ENCODE assay signal across 15 cellular contexts in the genomic region with DNA sequence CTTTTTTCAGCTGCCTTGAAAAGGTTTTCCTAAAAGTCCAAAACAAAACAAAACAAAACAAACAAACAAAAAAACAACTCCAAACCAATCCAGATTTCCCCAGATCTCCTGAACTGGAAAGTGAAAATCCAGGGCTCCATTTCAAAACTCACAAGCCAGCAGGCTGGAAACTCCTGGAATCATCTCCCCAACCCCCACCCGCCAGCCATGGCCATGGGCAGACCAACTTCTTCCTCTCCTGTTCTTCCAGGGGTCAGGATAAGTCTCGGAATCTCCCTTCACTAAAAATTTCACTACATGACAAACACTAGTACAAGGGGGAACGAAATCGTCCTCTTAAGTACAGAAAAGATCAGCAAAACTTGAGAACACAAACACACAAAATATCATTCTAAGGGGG. TPM values are rescaled to one million over a fixed set of nuclear protein-coding genes. Genes with fewer than 3 reads are reported as not detected.
DNase-seq lines count a peak whose midpoint lies in the region; ATAC-seq and TF ChIP-seq lines count a peak whose summit lies in the region.
"Had no signal": no experiment of that assay in that cellular context is flagged by ENCODE, and none has a peak within 500 bp of the region (broad histone marks: within the 10 kb centered on the region; RNA-seq: fewer than 3 reads in every experiment).

No MANE protein-coding gene starts in this region.

- H3K4me1 ChIP-seq in BLaER1 (peaks cover 80% of the 10 kb centered on the region), PC-3 (ENCODE audit: insufficient read depth, low read length) (peaks cover 49% of the 10 kb centered on the region), neural progenitor cell (peaks cover 25% of the 10 kb centered on the region)

- 0 out of 2 replicates have a peak, but pooled peaks cover 11% of the 10 kb centered on the region for H3K9me3 ChIP-seq in BLaER1
- no peaks in the 10 kb centered on the region for H3K9me3 ChIP-seq in PC-3 (ENCODE audit: low read length)
- H3K9me3 ChIP-seq in neural progenitor cell (ENCODE audit: low read depth) = no peaks in the 10 kb centered on the region
- H3K9me3 ChIP-seq: ascending aorta had no signal

- in situ Hi-C loops in KBM-7 (cut with MboI; ENCODE audit: low pct_unique_long_range_greater_than_20kb, low sequenced_read_pairs) = no loop called here

- H3K4me3 ChIP-seq in BLaER1 (no peak overlapping the region), PC-3 (ENCODE audit: low read length) (peak overlapping the region; percentile 56; the same call in 1 of the 2 replicates), neural progenitor cell (no peak overlapping the region)

- H2AFZ ChIP-seq in PC-3 (ENCODE audit: low read length) (no peak overlapping the region), neural progenitor cell (replicated peaks) (no peak overlapping the region)

- H3K4me1 Mint-ChIP-seq in endothelial cell (ENCODE audit: unreplicated experiment) = peaks cover 53% of the 10 kb centered on the region
- peaks cover 31% of the 10 kb centered on the region for H3K4me1 Mint-ChIP-seq in neural progenitor cell

- H3K79me2 ChIP-seq in PC-3 (ENCODE audit: low read length) = peaks cover 92% of the 10 kb centered on the region
- H3K79me2 ChIP-seq in neural progenitor cell (ENCODE audit: low read depth) = peaks cover 98% of the 10 kb centered on the region

- H3K27ac Mint-ChIP-seq in endothelial cell (ENCODE audit: unreplicated experiment) (no peak overlapping the region), neural progenitor cell (peak overlapping the region; percentile 78)

- intact Hi-C loops in PC-3 (cut with micrococcal nuclease) = loop anchor here (2.0 to 5.0 kb wide), 2 partner anchors 17 to 39 kb away; a partner anchor contains a TSS

- no peak for DNase-seq in PC-3
- no peak for DNase-seq in endothelial cell (ENCODE audit: low spot score)
- DNase-seq in neural progenitor cell (ENCODE audit: low spot score) = no peak
- DNase-seq in KBM-7 = no peak
- no peak for DNase-seq in OCI-M1 (lab: John Stamatoyannopoulos, UW)
- DNase-seq: activated naive CD4-positive, alpha-beta T cell treated with anti-CD3 and anti-CD28 coated beads, Interleukin-2, amount 50 U/mL, for 16 hours; Kasumi-1; NCI-H526; stimulated activated CD4-positive, alpha-beta T cell treated with anti-CD3 and anti-CD28 coated beads, Interleukin-12 subunit alpha, Interleukin-12 subunit beta, amount 100 ng/mL, for 4 hours; stimulated activated CD8-positive, alpha-beta memory T cell treated with anti-CD3 and anti-CD28 coated beads, Interleukin-4, amount 100 ng/mL, for 48 hours; T-helper 2 cell had no signal

- peak overlapping the region; percentile 3 for H3K4me3 Mint-ChIP-seq in endothelial cell (ENCODE audit: unreplicated experiment)
- H3K4me3 Mint-ChIP-seq in neural progenitor cell = no peak overlapping the region

- H3K36me3 ChIP-seq in BLaER1 (peaks cover 50% of the 10 kb centered on the region), PC-3 (ENCODE audit: low read depth, low read length) (no peaks in the 10 kb centered on the region), neural progenitor cell (no peaks in the 10 kb centered on the region)
- H3K36me3 ChIP-seq: ascending aorta had no signal

- POLR2A ChIA-PET in PC-3 (lab: Charles Lee; ENCODE audit: unreplicated experiment) = no interaction called here

- H3K27ac ChIP-seq in BLaER1 (peak overlapping the region; percentile 57; the same call in 1 of the 2 replicates), PC-3 (ENCODE audit: low read length) (peak overlapping the region; percentile 92), neural progenitor cell (no peak overlapping the region)

- no peak for ATAC-seq in PC-3
- no peak for ATAC-seq in GM19035 (IDR thresholded peaks at IDR 0.05; ENCODE audit: unreplicated experiment)
- ATAC-seq in GM19463 (IDR thresholded peaks at IDR 0.05; ENCODE audit: unreplicated experiment) = no peak

- H4K20me1 ChIP-seq in BLaER1 = peaks cover 37% of the 10 kb centered on the region; the same call in 1 of the 2 replicates
- H4K20me1 ChIP-seq in PC-3 (ENCODE audit: low read length) = no peaks in the 10 kb centered on the region
- peaks cover 31% of the 10 kb centered on the region for H4K20me1 ChIP-seq in neural progenitor cell (ENCODE audit: low read depth)

- H3K9ac ChIP-seq in BLaER1 = no peak overlapping the region
- H3K9ac ChIP-seq in PC-3 (ENCODE audit: low read length) = peak overlapping the region; percentile 74
- no peak overlapping the region for H3K9ac ChIP-seq in neural progenitor cell

- H3F3A ChIP-seq in PC-3 (ENCODE audit: low read length, unreplicated experiment) = peaks cover 4% of the 10 kb centered on the region
- peaks cover 15% of the 10 kb centered on the region for H3F3A ChIP-seq in neural progenitor cell (ENCODE audit: low read depth)

- TF ChIP-seq CTCF in PC-3 (conservative IDR thresholded peaks at IDR 0.05; ENCODE audit: low read depth, low read length) (no peak), endothelial cell (IDR thresholded peaks at IDR 0.05; ENCODE audit: unreplicated experiment) (no peak), neural progenitor cell (IDR thresholded peaks at IDR 0.05) (no peak)

- H3K27me3 Mint-ChIP-seq in endothelial cell (ENCODE audit: unreplicated experiment) (peaks cover 5% of the 10 kb centered on the region), neural progenitor cell (ENCODE audit: insufficient read depth, low read depth) (no peaks in the 10 kb centered on the region)

- H3K27me3 ChIP-seq in BLaER1 = no peaks in the 10 kb centered on the region
- no peaks in the 10 kb centered on the region for H3K27me3 ChIP-seq in PC-3 (ENCODE audit: low read length)
- H3K27me3 ChIP-seq in neural progenitor cell = no peaks in the 10 kb centered on the region
- H3K27me3 ChIP-seq: ascending aorta had no signal

- H3K9me3 Mint-ChIP-seq in endothelial cell (ENCODE audit: unreplicated experiment) = no peaks in the 10 kb centered on the region
- H3K9me3 Mint-ChIP-seq in neural progenitor cell = peaks cover 16% of the 10 kb centered on the region

- H3K4me2 ChIP-seq in BLaER1 (peak overlapping the region; percentile 61; the same call in 1 of the 2 replicates), PC-3 (ENCODE audit: low read length) (peak overlapping the region; percentile 84), neural progenitor cell (peak overlapping the region; percentile 68)

- CTCF ChIA-PET in PC-3 (lab: Charles Lee) = no interaction called here

- BruUV-seq in PC-3 (replicated peaks; lab: Mats Ljungman, UMichigan) = no TSS peak

- no peaks in the 10 kb centered on the region for H3K9me2 ChIP-seq in PC-3 (replicated peaks; ENCODE audit: low read length)

- H3K36me3 Mint-ChIP-seq in endothelial cell (ENCODE audit: low read depth, unreplicated experiment) = peaks cover 4% of the 10 kb centered on the region
- peaks cover 21% of the 10 kb centered on the region for H3K36me3 Mint-ChIP-seq in neural progenitor cell

RNA-seq across cellular contexts. Expression of a gene that starts 40.4 kb away (rescaled TPM):
- total RNA-seq in PC-3 (2014; rRNA removed) (15.0 and 26.8 TPM in 2 replicates), endothelial cell (ENCODE audit: unreplicated experiment) (105 TPM), neural progenitor cell (ENCODE audit: low replicate concordance) (32.2 and 34.7 TPM in 2 replicates)
